Comparison of ENCODE assay signal across 10 cellular contexts in genomic region chr12:79692249-79692619, GRCh38. TPM values are rescaled to one million over a fixed set of nuclear protein-coding genes. Genes with fewer than 3 reads are reported as not detected.
A peak's percentile ranks its signal among the peaks of the same experiment; 100 is the strongest.
DNase-seq lines count a peak whose midpoint lies in the region; ATAC-seq and TF ChIP-seq lines count a peak whose summit lies in the region.
"Had no signal": no experiment of that assay in that cellular context is flagged by ENCODE, and none has a peak within 500 bp of the region (broad histone marks: within the 10 kb centered on the region; RNA-seq: fewer than 3 reads in every experiment).

No MANE protein-coding gene starts in this region.

- no peaks in the 10 kb centered on the region for H3K36me3 Mint-ChIP-seq in neural crest cell (ENCODE audit: low read depth)
- H3K36me3 Mint-ChIP-seq in activated CD8-positive, alpha-beta T cell treated with anti-CD3 and anti-CD28 coated beads for 36 hours (ENCODE audit: low read depth), result no peaks in the 10 kb centered on the region

- POLR2A ChIA-PET in BJ (lab: Charles Lee) (interaction anchor here (0.6 kb wide), 1 partner anchor 20 kb away, joined by 8 read pairs; no protein-coding TSS in a partner anchor), PC-3 (lab: Charles Lee; ENCODE audit: unreplicated experiment) (interaction anchor here (0.7 to 1.0 kb wide), 2 partner anchors 126 to 145 kb away, joined by 5 to 6 read pairs; no protein-coding TSS in a partner anchor)
- POLR2A ChIA-PET in activated CD8-positive, alpha-beta T cell treated with anti-CD3 and anti-CD28 coated beads for 36 hours (lab: Charles Lee), result no interaction called here

- no peaks in the 10 kb centered on the region for H3K36me3 ChIP-seq in BJ (ENCODE audit: control insufficient read depth, insufficient read depth, low read length)
- no peaks in the 10 kb centered on the region for H3K36me3 ChIP-seq in PC-3 (ENCODE audit: low read depth, low read length)

- H3F3A ChIP-seq in PC-3 (ENCODE audit: low read length, unreplicated experiment), result no peaks in the 10 kb centered on the region

- H3K9ac ChIP-seq in PC-3 (ENCODE audit: low read length), result peak overlapping the region; percentile 67

- peaks cover 31% of the 10 kb centered on the region for H3K79me2 ChIP-seq in PC-3 (ENCODE audit: low read length)

- peaks cover 24% of the 10 kb centered on the region for H3K4me1 ChIP-seq in PC-3 (ENCODE audit: insufficient read depth, low read length)

- no TSS peak for BruUV-seq in PC-3 (replicated peaks; lab: Mats Ljungman, UMichigan)

- no peak for TF ChIP-seq CTCF in BJ (IDR thresholded peaks at IDR 0.05; ENCODE audit: insufficient read depth, low read depth, low read length)
- TF ChIP-seq CTCF in PC-3 (conservative IDR thresholded peaks at IDR 0.05; ENCODE audit: low read depth, low read length), result no peak
- TF ChIP-seq CTCF in neural crest cell (conservative IDR thresholded peaks at IDR 0.05), result no peak
- no peak for TF ChIP-seq CTCF in activated CD8-positive, alpha-beta T cell treated with anti-CD3 and anti-CD28 coated beads for 36 hours (IDR thresholded peaks at IDR 0.05)

- no peak for ATAC-seq in PC-3
- ATAC-seq in HG03354 (IDR thresholded peaks at IDR 0.05; ENCODE audit: poor library complexity, severe bottlenecking, unreplicated experiment), result no peak
- no peak for ATAC-seq in activated CD8-positive, alpha-beta T cell treated with anti-CD3 and anti-CD28 coated beads for 36 hours
- ATAC-seq: activated T-cell treated with anti-CD3 and anti-CD28 coated beads, Interleukin-2, amount 50 U/mL, for 72 hours had no signal

- intact Hi-C loops in PC-3 (cut with micrococcal nuclease), result loop anchor here (1.0 to 5.0 kb wide), 2 partner anchors 46 to 495 kb away; no protein-coding TSS in a partner anchor
- intact Hi-C loops in activated CD8-positive, alpha-beta T cell treated with anti-CD3 and anti-CD28 coated beads for 36 hours (cut with micrococcal nuclease), result no loop called here

- H3K4me3 Mint-ChIP-seq in neural crest cell, result peak overlapping the region; percentile 91
- no peak overlapping the region for H3K4me3 Mint-ChIP-seq in activated CD8-positive, alpha-beta T cell treated with anti-CD3 and anti-CD28 coated beads for 36 hours

- no peaks in the 10 kb centered on the region for H3K9me3 Mint-ChIP-seq in neural crest cell
- H3K9me3 Mint-ChIP-seq in activated CD8-positive, alpha-beta T cell treated with anti-CD3 and anti-CD28 coated beads for 36 hours, result no peaks in the 10 kb centered on the region
- H3K9me3 Mint-ChIP-seq: activated T-cell treated with anti-CD3 and anti-CD28 coated beads, Interleukin-2, amount 50 U/mL, for 72 hours had no signal

- no peak overlapping the region for H3K27ac Mint-ChIP-seq in neural crest cell (ENCODE audit: unreplicated experiment)
- no peak overlapping the region for H3K27ac Mint-ChIP-seq in activated CD8-positive, alpha-beta T cell treated with anti-CD3 and anti-CD28 coated beads for 36 hours
- H3K27ac Mint-ChIP-seq: activated T-cell treated with anti-CD3 and anti-CD28 coated beads, Interleukin-2, amount 50 U/mL, for 72 hours had no signal

- peaks cover 34% of the 10 kb centered on the region for H3K4me1 Mint-ChIP-seq in neural crest cell
- peaks cover 8% of the 10 kb centered on the region for H3K4me1 Mint-ChIP-seq in activated CD8-positive, alpha-beta T cell treated with anti-CD3 and anti-CD28 coated beads for 36 hours (ENCODE audit: low read depth)

- CTCF ChIA-PET in BJ (lab: Yijun Ruan, JAX) (interaction anchor here (0.5 to 1.6 kb wide), 6 partner anchors 16 to 353 kb away, joined by 3 to 5 read pairs (median 4); no protein-coding TSS in a partner anchor), PC-3 (lab: Charles Lee) (interaction anchor here (0.7 kb wide), 2 partner anchors 183 to 272 kb away, joined by 3 to 4 read pairs; no protein-coding TSS in a partner anchor)
- CTCF ChIA-PET in activated CD8-positive, alpha-beta T cell treated with anti-CD3 and anti-CD28 coated beads for 36 hours (lab: Charles Lee), result no interaction called here

- H3K4me3 ChIP-seq in BJ (ENCODE audit: low read depth, low read length), result peak overlapping the region; percentile 98
- H3K4me3 ChIP-seq in PC-3 (ENCODE audit: low read length), result peak overlapping the region; percentile 68

- peaks cover 9% of the 10 kb centered on the region; the same call in 1 of the 2 replicates for H4K20me1 ChIP-seq in PC-3 (ENCODE audit: low read length)

- H3K9me3 ChIP-seq in PC-3 (ENCODE audit: low read length), result no peaks in the 10 kb centered on the region

- H3K27ac ChIP-seq in PC-3 (ENCODE audit: low read length), result peak overlapping the region; percentile 82
- peak overlapping the region; percentile 99 for H3K27ac ChIP-seq in epithelial cell of prostate

- H3K27me3 ChIP-seq in BJ (ENCODE audit: control insufficient read depth, insufficient read depth, low read length) (no peaks in the 10 kb centered on the region), PC-3 (ENCODE audit: low read length) (no peaks in the 10 kb centered on the region)

- peak overlapping the region; percentile 56 for H2AFZ ChIP-seq in PC-3 (ENCODE audit: low read length)

- peak overlapping the region; percentile 93 for H3K4me2 ChIP-seq in PC-3 (ENCODE audit: low read length)

- peaks cover 40% of the 10 kb centered on the region for H3K27me3 Mint-ChIP-seq in neural crest cell (ENCODE audit: low read depth)
- peaks cover 50% of the 10 kb centered on the region for H3K27me3 Mint-ChIP-seq in activated CD8-positive, alpha-beta T cell treated with anti-CD3 and anti-CD28 coated beads for 36 hours

- H3K9me2 ChIP-seq in PC-3 (replicated peaks; ENCODE audit: low read length), result no peaks in the 10 kb centered on the region

- no peak for DNase-seq in BJ (ENCODE audit: low read depth)
- DNase-seq in PC-3, result no peak
- no peak for DNase-seq in epithelial cell of prostate (ENCODE audit: low read depth, low spot score)
- no peak for DNase-seq in neural crest cell (ENCODE audit: low read depth, low spot score)
- no peak for DNase-seq in mesenteric fat pad (ENCODE audit: low spot score)
- DNase-seq in HK-2 (ENCODE audit: unreplicated experiment), result no peak
- no peak for DNase-seq in activated CD8-positive, alpha-beta T cell treated with anti-CD3 and anti-CD28 coated beads for 36 hours
- DNase-seq: activated T-cell treated with anti-CD3 and anti-CD28 coated beads, Interleukin-2, amount 50 U/mL, for 72 hours; DND-41 had no signal

RNA-seq across cellular contexts. Expression of gene PAWR, which starts 1.5 kb away (rescaled TPM):
- 10.5 and 13.1 TPM in 2 replicates for polyA plus RNA-seq in BJ (2011; rRNA removed)
- 6.4 and 12.4 TPM in 2 replicates for polyA minus RNA-seq in BJ (2011; rRNA and poly(A)+ RNA removed)
- 141 and 214 TPM in 2 replicates for total RNA-seq in PC-3 (2014; rRNA removed)
- 52.1 and 54.0 TPM in 2 replicates for total RNA-seq in neural crest cell
- 25.9 TPM for total RNA-seq in mesenteric fat pad
- 1 to 10 TPM; 5.5 to 5.8 TPM for total RNA-seq in activated CD8-positive, alpha-beta T cell treated with anti-CD3 and anti-CD28 coated beads for 36 hours
